Comparison of ENCODE assay signal across 8 cellular contexts in the genomic region with DNA sequence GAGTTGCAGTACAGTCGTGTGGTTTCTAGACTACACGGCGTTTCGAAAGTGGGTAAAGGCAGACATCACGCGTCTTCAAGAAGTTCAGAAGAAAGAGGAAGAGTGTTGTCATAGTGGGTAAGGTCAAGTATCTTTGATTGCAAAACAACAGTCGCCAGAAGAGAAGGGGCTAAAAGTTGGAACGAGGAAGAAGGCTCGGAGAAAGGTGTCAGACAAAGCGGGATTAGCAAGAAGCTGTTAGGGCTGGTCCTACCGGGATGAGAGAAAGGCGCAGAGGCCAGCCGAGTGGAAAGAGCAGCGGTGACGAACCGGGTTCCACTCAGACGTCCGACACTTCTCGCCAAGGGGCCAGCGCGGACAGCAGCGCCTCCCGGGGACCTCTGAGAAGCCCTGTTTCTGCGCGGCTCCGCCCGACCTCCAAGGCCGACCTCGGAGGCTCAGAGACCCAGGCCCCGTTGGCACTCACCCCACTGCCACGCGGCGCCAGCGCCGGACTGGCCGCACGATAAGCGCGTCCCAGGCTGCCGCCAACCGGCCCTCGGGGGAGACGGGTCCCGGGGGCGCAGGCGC. TPM values are rescaled to one million over a fixed set of nuclear protein-coding genes. Genes with fewer than 3 reads are reported as not detected.
DNase-seq lines count a peak whose midpoint lies in the region; ATAC-seq lines count a peak whose summit lies in the region.

No MANE protein-coding gene starts in this region.

- H3K9ac ChIP-seq in skeletal muscle satellite cell (ENCODE audit: low read depth, low read length): peak overlapping the region; percentile 80

- H3K4me1 ChIP-seq in skeletal muscle satellite cell (ENCODE audit: control insufficient read depth, insufficient read depth, low read length): peaks cover 11% of the 10 kb centered on the region

- peak; percentile 30 for ATAC-seq in HG02884 (IDR thresholded peaks at IDR 0.05; ENCODE audit: unreplicated experiment)

- H3K4me3 ChIP-seq in iPS-11a (ENCODE audit: low read depth, low read length) (peak overlapping the region; percentile 98), skeletal muscle satellite cell (ENCODE audit: low read length) (peak overlapping the region; percentile 95)

- H3K4me2 ChIP-seq in skeletal muscle satellite cell (ENCODE audit: low read length): peak overlapping the region; percentile 89

- no peaks in the 10 kb centered on the region for H3K9me3 ChIP-seq in skeletal muscle satellite cell (replicated peaks; ENCODE audit: low read length)

- H3K36me3 ChIP-seq in skeletal muscle satellite cell (ENCODE audit: insufficient read depth, low read length): no peaks in the 10 kb centered on the region

- DNase-seq in activated naive CD4-positive, alpha-beta T cell treated with Interleukin-2 at 50 U/mL for 16 hours: peak; percentile 47
- no peak for DNase-seq in activated naive CD4-positive, alpha-beta T cell (lab: John Stamatoyannopoulos, UW)
- DNase-seq in NOMO-1 treated with dmso at 0.1 percent for 144 hours (lab: John Stamatoyannopoulos, UW; ENCODE audit: unreplicated experiment) (peak; percentile 93), amniotic epithelial cell (ENCODE audit: low read depth) (peak; percentile 71), NCI-H1694 (lab: John Stamatoyannopoulos, UW) (no peak)

- H3K27me3 ChIP-seq in skeletal muscle satellite cell (ENCODE audit: control insufficient read depth, insufficient read depth, low read length): no peaks in the 10 kb centered on the region

RNA-seq across cellular contexts. Expression of a gene that starts 0.5 kb away (rescaled TPM):
- total RNA-seq in skeletal muscle satellite cell (2012; rRNA removed): 54.5 and 55.9 TPM in 2 replicates

Comparison
In these comparisons a context has a peak if more than half of its experiments do, and no peak if none do; other contexts are left out.
1. DNase-seq: peak in activated naive CD4-positive, alpha-beta T cell treated with Interleukin-2 at 50 U/mL for 16 hours (single experiment), NOMO-1 treated with dmso at 0.1 percent for 144 hours (single experiment) and amniotic epithelial cell (single experiment); none in activated naive CD4-positive, alpha-beta T cell (0 of 4) and NCI-H1694 (single experiment).